ENCODE assay signal across 1 cellular context in genomic region chr14:96364911-96365310, GRCh38.
TF ChIP-seq lines count a peak whose summit lies in the region.

No MANE protein-coding gene starts in this region.

TF ChIP-seq in GM12878, 131 proteins besides CTCF, POLR2A, EP300 and RAD21:
- TF ChIP-seq IRF3 (IDR thresholded peaks at IDR 0.05) (no peak), IKZF1 (conservative IDR thresholded peaks at IDR 0.05) (no peak), NBN (IDR thresholded peaks at IDR 0.05) (no peak), ZNF24 (IDR thresholded peaks at IDR 0.05) (no peak), BRCA1 (IDR thresholded peaks at IDR 0.05; ENCODE audit: low read depth, low read length) (no peak), ZNF274 (IDR thresholded peaks at IDR 0.05; ENCODE audit: insufficient read depth, insufficient read length) (no peak), STAT3 (IDR thresholded peaks at IDR 0.05; ENCODE audit: low read depth, low read length) (no peak), HSF1 (IDR thresholded peaks at IDR 0.05; ENCODE audit: low read depth, low read length) (no peak), MEF2A (IDR thresholded peaks at IDR 0.05; ENCODE audit: insufficient read depth, low read depth, low read length) (no peak), SKIL (IDR thresholded peaks at IDR 0.05; ENCODE audit: low read depth, poor library complexity, severe bottlenecking) (no peak), NR2F1 (conservative IDR thresholded peaks at IDR 0.05) (no peak), ZBTB33 (IDR thresholded peaks at IDR 0.05) (no peak), SMC3 (IDR thresholded peaks at IDR 0.05; ENCODE audit: borderline replicate concordance, low read length) (no peak), SMAD5 (IDR thresholded peaks at IDR 0.05; ENCODE audit: low read depth) (no peak), ZBTB4 (CRISPR knock-in tag; IDR thresholded peaks at IDR 0.05) (no peak), HCFC1 (IDR thresholded peaks at IDR 0.05; ENCODE audit: low read length) (no peak), IRF5 (IDR thresholded peaks at IDR 0.05; ENCODE audit: borderline replicate concordance) (no peak)
